10 cellular contexts compared by ENCODE assay signal in the genomic region with DNA sequence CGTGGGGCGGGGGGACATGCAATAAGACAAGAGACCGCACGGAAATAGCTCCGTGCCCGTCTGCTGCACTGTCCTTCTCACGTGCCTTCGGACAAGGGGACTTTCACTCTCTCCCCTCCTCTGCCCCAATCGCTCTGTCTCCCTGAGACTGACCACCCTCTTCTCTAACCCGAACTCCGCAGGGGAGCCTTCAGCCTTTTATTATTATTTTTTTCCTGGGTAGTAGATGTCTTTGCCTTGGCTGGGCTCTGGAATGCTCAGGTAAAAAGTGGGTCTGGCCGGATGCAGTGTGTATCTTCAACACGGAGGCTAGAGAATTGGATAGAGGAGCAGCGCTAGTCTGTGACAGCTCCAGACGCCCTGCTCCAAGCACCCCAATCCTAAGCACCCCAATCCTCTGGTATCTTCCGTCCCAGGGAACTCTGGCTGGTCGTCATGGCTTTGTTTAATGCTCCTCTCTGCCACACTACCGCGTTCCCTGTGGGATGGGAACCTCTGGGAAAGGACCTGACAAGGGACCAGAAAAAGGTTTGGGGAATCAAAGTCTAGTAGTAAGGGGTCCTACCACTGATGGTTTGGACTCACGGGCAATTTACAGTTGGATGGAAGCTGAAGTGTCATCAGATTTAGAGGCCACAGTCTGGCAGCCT. TPM values are rescaled to one million over a fixed set of nuclear protein-coding genes. Genes with fewer than 3 reads are reported as not detected.
DNase-seq lines count a peak whose midpoint lies in the region; ATAC-seq, FAIRE-seq and TF ChIP-seq lines count a peak whose summit lies in the region.
"Had no signal": no experiment of that assay in that cellular context is flagged by ENCODE, and none has a peak within 500 bp of the region (broad histone marks: within the 10 kb centered on the region; RNA-seq: fewer than 3 reads in every experiment).

No MANE protein-coding gene starts in this region.

- H3K9ac ChIP-seq in NT2/D1 (ENCODE audit: insufficient read length, low read depth) (peak overlapping the region; percentile 42), fibroblast of lung (ENCODE audit: insufficient read depth, low read length) (no peak overlapping the region)

- H3K36me3 ChIP-seq in CD8-positive, alpha-beta T cell (ENCODE audit: insufficient read depth, low read length) = no peaks in the 10 kb centered on the region
- no peaks in the 10 kb centered on the region for H3K36me3 ChIP-seq in NT2/D1 (ENCODE audit: insufficient read depth, insufficient read length, low read length)
- H3K36me3 ChIP-seq in fibroblast of lung (ENCODE audit: control insufficient read depth, insufficient read depth, low read length) = no peaks in the 10 kb centered on the region
- no peaks in the 10 kb centered on the region for H3K36me3 ChIP-seq in prostate gland

- POLR2A ChIA-PET in CD8-positive, alpha-beta T cell (lab: Charles Lee) = no interaction called here

- H3K27me3 ChIP-seq in CD8-positive, alpha-beta T cell (ENCODE audit: insufficient read depth, low read length) = peaks cover 22% of the 10 kb centered on the region
- H3K27me3 ChIP-seq in NT2/D1 (ENCODE audit: insufficient read depth, insufficient read length) (peaks cover 75% of the 10 kb centered on the region), fibroblast of lung (ENCODE audit: control insufficient read depth, insufficient read depth, low read length) (peaks cover 58% of the 10 kb centered on the region), prostate gland (replicated peaks; ENCODE audit: insufficient read depth) (peaks cover 28% of the 10 kb centered on the region)

- H3K9me3 Mint-ChIP-seq in CD8-positive, alpha-beta T cell = no peaks in the 10 kb centered on the region

- H3K79me2 ChIP-seq in fibroblast of lung (ENCODE audit: control insufficient read depth, insufficient read depth, low read length) = no peaks in the 10 kb centered on the region

- peaks cover 76% of the 10 kb centered on the region for H3K27me3 Mint-ChIP-seq in CD8-positive, alpha-beta T cell (ENCODE audit: low read depth)

- intact Hi-C loops in CD8-positive, alpha-beta T cell (cut with DNase I, micrococcal nuclease) = loop anchor here in 1 of 2 experiments (5.0 kb wide), 2 partner anchors 93 to 768 kb away; no protein-coding TSS in a partner anchor
- intact Hi-C loops in prostate gland (cut with DNase I) = no loop called here

- no peak overlapping the region for H3K4me3 ChIP-seq in CD8-positive, alpha-beta T cell (ENCODE audit: low read depth, low read length)
- H3K4me3 ChIP-seq in NT2/D1 (ENCODE audit: insufficient read length, low read depth) (peak overlapping the region; percentile 36), fibroblast of lung (replicated peaks in 1 of 4; ENCODE audit: control extremely low read depth in 1 of 4, insufficient read depth in 1 of 4, low read depth in 3 of 4, low read length in 4 of 4) (peak overlapping the region in 1 of 4 experiments; percentile 47), prostate gland (peak overlapping the region; percentile 17 to 36)

- no peak for DNase-seq in CD8-positive, alpha-beta T cell
- DNase-seq in NT2/D1 (ENCODE audit: low read depth, low spot score) (no peak), fibroblast of lung (ENCODE audit: low read depth in 2 of 2) (no peak), prostate gland (ENCODE audit: low spot score) (no peak), substantia nigra (lab: John Stamatoyannopoulos, UW) (no peak), D721Med (ENCODE audit: insufficient read length, low spot score) (no peak)
- DNase-seq: NCI-H1694 had no signal

- H3K4me1 ChIP-seq in CD8-positive, alpha-beta T cell (ENCODE audit: insufficient read depth, low read length) = peaks cover 7% of the 10 kb centered on the region
- H3K4me1 ChIP-seq in NT2/D1 (ENCODE audit: insufficient read depth, insufficient read length) (no peaks in the 10 kb centered on the region), fibroblast of lung (ENCODE audit: control insufficient read depth, extremely low read depth, insufficient read depth, low read length) (peaks cover 7% of the 10 kb centered on the region), prostate gland (replicated peaks) (peaks cover 8% of the 10 kb centered on the region)

- peak overlapping the region; percentile 76 for H3K4me2 ChIP-seq in fibroblast of lung (ENCODE audit: extremely low read depth, insufficient read depth, low read length)

- peak overlapping the region; percentile 65 for H3K4me3 Mint-ChIP-seq in CD8-positive, alpha-beta T cell

- H3K4me1 Mint-ChIP-seq in CD8-positive, alpha-beta T cell (ENCODE audit: low read depth) = peaks cover 19% of the 10 kb centered on the region

- no peak for TF ChIP-seq POLR2A in prostate gland (IDR thresholded peaks at IDR 0.05)

- no peak overlapping the region for H2AFZ ChIP-seq in fibroblast of lung (ENCODE audit: low read length)

- H4K20me1 ChIP-seq in fibroblast of lung (ENCODE audit: control insufficient read depth, extremely low read depth, insufficient read depth, low read length) = no peaks in the 10 kb centered on the region

- no peak for FAIRE-seq in D721Med (lab: Jason Lieb, UNC)

- H3K27ac ChIP-seq in CD8-positive, alpha-beta T cell (ENCODE audit: low read depth, low read length) = no peak overlapping the region
- no peak overlapping the region for H3K27ac ChIP-seq in fibroblast of lung (ENCODE audit: insufficient read depth, low read length)
- no peak overlapping the region for H3K27ac ChIP-seq in prostate gland
- H3K27ac ChIP-seq in substantia nigra (ENCODE audit: low read depth, low read length, poor library complexity, severe bottlenecking) = no peak overlapping the region

- no peaks in the 10 kb centered on the region for H3K36me3 Mint-ChIP-seq in CD8-positive, alpha-beta T cell

- no peak for ATAC-seq in CD8-positive, alpha-beta T cell
- ATAC-seq in HG02763 (IDR thresholded peaks at IDR 0.05; ENCODE audit: unreplicated experiment) = no peak
- ATAC-seq in HG02759 (IDR thresholded peaks at IDR 0.05; ENCODE audit: unreplicated experiment) = no peak

- CTCF ChIA-PET in CD8-positive, alpha-beta T cell (lab: Charles Lee) = interaction anchor here (1.8 to 6.6 kb wide), 3 partner anchors 11 to 171 kb away, joined by 4 to 99 read pairs (median 17); no protein-coding TSS in a partner anchor

- no peaks in the 10 kb centered on the region for H3K9me3 ChIP-seq in CD8-positive, alpha-beta T cell (ENCODE audit: low read length)
- H3K9me3 ChIP-seq in NT2/D1 (ENCODE audit: insufficient read depth, low read length) = no peaks in the 10 kb centered on the region
- no peaks in the 10 kb centered on the region for H3K9me3 ChIP-seq in fibroblast of lung (ENCODE audit: control insufficient read depth, insufficient read depth, low read depth, low read length)
- H3K9me3 ChIP-seq in prostate gland = no peaks in the 10 kb centered on the region

- WGBS in prostate gland = 23% methylated on average over 20 of the region's 20 CpGs

- H3K27ac Mint-ChIP-seq in CD8-positive, alpha-beta T cell = no peak overlapping the region

- no peak for TF ChIP-seq CTCF in CD8-positive, alpha-beta T cell (IDR thresholded peaks at IDR 0.05)
- no peak for TF ChIP-seq CTCF in fibroblast of lung (conservative IDR thresholded peaks at IDR 0.05 in 1 of 2, IDR thresholded peaks at IDR 0.05 in 1 of 2; ENCODE audit: low read depth in 1 of 2, low read length in 2 of 2)
- TF ChIP-seq CTCF in prostate gland (IDR thresholded peaks at IDR 0.05) = no peak
- TF ChIP-seq CTCF in D721Med (IDR thresholded peaks at IDR 0.05; ENCODE audit: insufficient read depth, missing control alignments) = no peak

RNA-seq across cellular contexts. Expression of a gene that starts 25.1 kb away (rescaled TPM):
- 10 to 100 TPM; 19.8 to 20.8 TPM for total RNA-seq in CD8-positive, alpha-beta T cell
- total RNA-seq in fibroblast of lung (11.6 and 25.4 TPM in 2 replicates), prostate gland (10 to 100 TPM; 18.0 to 30.6 TPM)
- polyA plus RNA-seq in fibroblast of lung = 7.2 and 8.8 TPM in 2 replicates
- 11.2 and 13.3 TPM in 2 replicates for polyA plus RNA-seq in fibroblast of lung (2012)
- polyA minus RNA-seq in fibroblast of lung (ENCODE audit: low replicate concordance) = 11.7 and 14.9 TPM in 2 replicates

RNA-seq across cellular contexts. Expression of a gene that starts 39.9 kb away (rescaled TPM):
- total RNA-seq in CD8-positive, alpha-beta T cell = 1 to 10 TPM; 4.3 to 4.5 TPM
- total RNA-seq in fibroblast of lung (6.2 and 6.3 TPM in 2 replicates), prostate gland (10 to 100 TPM; 12.3 to 22.9 TPM)
- polyA plus RNA-seq in fibroblast of lung = 5.6 and 6.6 TPM in 2 replicates
- 3.9 and 4.2 TPM in 2 replicates for polyA plus RNA-seq in fibroblast of lung (2012)
- 1.1 and 1.6 TPM in 2 replicates for polyA minus RNA-seq in fibroblast of lung (ENCODE audit: low replicate concordance)

RNA-seq across cellular contexts. Expression of a gene that starts 57.6 kb away (rescaled TPM):
- total RNA-seq in CD8-positive, alpha-beta T cell = not detected
- total RNA-seq in fibroblast of lung = 0.26 and 0.66 TPM in 2 replicates
- polyA plus RNA-seq in fibroblast of lung = 0.45 and 0.63 TPM in 2 replicates
- 1.8 and 3.1 TPM in 2 replicates for polyA plus RNA-seq in fibroblast of lung (2012)
- polyA minus RNA-seq in fibroblast of lung (ENCODE audit: low replicate concordance) = 3.3 and 4.5 TPM in 2 replicates
- 10 to 100 TPM in 1 of 2 donors, 1 to 10 TPM in 1; 8.5 to 22.0 TPM for total RNA-seq in prostate gland
- total RNA-seq: T-helper 1 cell treated with Interleukin-12 subunit alpha and Interleukin-12 subunit beta and Interleukin-4 antibody, amounts not matched to agents 30 ng/mL and 1 ng/mL, for 36 hours had no signal
